Comparison of ENCODE assay signal across 1 cellular context in the genomic region with DNA sequence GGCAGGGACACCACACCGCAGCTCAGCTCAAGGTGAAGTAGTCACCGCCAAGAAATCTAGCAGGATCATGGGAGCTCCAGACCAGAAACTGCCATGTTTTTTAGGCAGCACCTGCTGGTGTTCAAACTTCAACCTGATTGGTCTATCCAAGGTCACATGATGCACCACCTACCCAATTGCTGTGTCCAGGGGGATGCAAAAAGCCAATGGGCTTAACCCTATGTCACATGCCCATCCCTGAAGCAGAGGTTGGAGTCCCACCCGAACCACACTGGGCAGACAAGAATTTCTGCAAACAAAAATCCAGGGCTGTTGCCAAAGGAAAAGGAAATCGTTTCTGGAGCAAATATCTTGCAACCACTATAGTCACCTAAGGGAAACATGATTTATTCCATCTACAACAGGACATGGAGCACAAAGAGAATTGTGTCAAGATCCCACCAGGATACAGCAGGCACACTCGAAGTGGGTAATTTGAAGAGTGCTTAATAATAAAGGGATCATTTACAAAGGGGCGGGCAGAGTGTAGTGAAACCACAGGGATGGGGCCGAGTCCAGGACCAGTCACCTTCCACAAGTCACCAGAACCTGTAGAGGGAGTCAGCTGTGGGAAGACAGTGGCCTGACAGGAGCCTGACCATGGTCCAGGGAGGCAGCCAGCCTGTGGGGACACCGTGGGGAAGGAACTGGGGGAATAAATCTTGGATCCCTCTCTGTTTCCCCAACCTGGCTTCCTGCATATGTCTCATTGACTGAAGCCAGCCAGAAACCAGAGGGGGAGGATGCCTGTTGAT.
A peak's percentile ranks its signal among the peaks of the same experiment; 100 is the strongest.
TF ChIP-seq lines count a peak whose summit lies in the region.

No MANE protein-coding gene starts in this region.

TF ChIP-seq in K562, 482 proteins besides CTCF, POLR2A, EP300 and RAD21:
- TF ChIP-seq RAD51 (IDR thresholded peaks at IDR 0.05; ENCODE audit: borderline replicate concordance, low read depth): peak; percentile 80
- TF ChIP-seq, protein P1, sequence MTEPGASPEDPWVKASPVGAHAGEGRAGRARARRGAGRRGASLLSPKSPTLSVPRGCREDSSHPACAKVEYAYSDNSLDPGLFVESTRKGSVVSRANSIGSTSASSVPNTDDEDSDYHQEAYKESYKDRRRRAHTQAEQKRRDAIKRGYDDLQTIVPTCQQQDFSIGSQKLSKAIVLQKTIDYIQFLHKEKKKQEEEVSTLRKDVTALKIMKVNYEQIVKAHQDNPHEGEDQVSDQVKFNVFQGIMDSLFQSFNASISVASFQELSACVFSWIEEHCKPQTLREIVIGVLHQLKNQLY (CRISPR knock-in tag; conservative IDR thresholded peaks at IDR 0.05): no peak
- no peak for TF ChIP-seq SMARCA4 (IDR thresholded peaks at IDR 0.05)
- peak; percentile 34; the same call in 1 of the 2 replicates for TF ChIP-seq CBFA2T2 (conservative IDR thresholded peaks at IDR 0.05)
- TF ChIP-seq, protein P2, sequence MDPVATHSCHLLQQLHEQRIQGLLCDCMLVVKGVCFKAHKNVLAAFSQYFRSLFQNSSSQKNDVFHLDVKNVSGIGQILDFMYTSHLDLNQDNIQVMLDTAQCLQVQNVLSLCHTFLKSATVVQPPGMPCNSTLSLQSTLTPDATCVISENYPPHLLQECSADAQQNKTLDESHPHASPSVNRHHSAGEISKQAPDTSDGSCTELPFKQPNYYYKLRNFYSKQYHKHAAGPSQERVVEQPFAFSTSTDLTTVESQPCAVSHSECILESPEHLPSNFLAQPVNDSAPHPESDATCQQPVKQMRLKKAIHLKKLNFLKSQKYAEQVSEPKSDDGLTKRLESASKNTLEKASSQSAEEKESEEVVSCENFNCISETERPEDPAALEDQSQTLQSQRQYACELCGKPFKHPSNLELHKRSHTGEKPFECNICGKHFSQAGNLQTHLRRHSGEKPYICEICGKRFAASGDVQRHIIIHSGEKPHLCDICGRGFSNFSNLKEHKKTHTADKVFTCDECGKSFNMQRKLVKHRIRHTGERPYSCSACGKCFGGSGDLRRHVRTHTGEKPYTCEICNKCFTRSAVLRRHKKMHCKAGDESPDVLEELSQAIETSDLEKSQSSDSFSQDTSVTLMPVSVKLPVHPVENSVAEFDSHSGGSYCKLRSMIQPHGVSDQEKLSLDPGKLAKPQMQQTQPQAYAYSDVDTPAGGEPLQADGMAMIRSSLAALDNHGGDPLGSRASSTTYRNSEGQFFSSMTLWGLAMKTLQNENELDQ (CRISPR knock-in tag; IDR thresholded peaks at IDR 0.05; ENCODE audit: borderline replicate concordance): no peak
- TF ChIP-seq, protein P3, sequence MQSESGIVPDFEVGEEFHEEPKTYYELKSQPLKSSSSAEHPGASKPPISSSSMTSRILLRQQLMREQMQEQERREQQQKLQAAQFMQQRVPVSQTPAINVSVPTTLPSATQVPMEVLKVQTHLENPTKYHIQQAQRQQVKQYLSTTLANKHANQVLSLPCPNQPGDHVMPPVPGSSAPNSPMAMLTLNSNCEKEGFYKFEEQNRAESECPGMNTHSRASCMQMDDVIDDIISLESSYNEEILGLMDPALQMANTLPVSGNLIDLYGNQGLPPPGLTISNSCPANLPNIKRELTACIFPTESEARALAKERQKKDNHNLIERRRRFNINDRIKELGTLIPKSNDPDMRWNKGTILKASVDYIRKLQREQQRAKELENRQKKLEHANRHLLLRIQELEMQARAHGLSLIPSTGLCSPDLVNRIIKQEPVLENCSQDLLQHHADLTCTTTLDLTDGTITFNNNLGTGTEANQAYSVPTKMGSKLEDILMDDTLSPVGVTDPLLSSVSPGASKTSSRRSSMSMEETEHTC (IDR thresholded peaks at IDR 0.05): no peak
- TF ChIP-seq, protein P4, sequence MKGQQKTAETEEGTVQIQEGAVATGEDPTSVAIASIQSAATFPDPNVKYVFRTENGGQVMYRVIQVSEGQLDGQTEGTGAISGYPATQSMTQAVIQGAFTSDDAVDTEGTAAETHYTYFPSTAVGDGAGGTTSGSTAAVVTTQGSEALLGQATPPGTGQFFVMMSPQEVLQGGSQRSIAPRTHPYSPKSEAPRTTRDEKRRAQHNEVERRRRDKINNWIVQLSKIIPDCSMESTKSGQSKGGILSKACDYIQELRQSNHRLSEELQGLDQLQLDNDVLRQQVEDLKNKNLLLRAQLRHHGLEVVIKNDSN (CRISPR knock-in tag; IDR thresholded peaks at IDR 0.05): peak; percentile 82
- TF ChIP-seq TOE1 (IDR thresholded peaks at IDR 0.05; ENCODE audit: borderline replicate concordance): peak; percentile 68; the same call in 1 of the 2 replicates
- TF ChIP-seq TOE1 (CRISPR knock-in tag; IDR thresholded peaks at IDR 0.05; ENCODE audit: borderline replicate concordance, low read depth): no peak
- peak; percentile 32 for TF ChIP-seq FOS (IDR thresholded peaks at IDR 0.05; ENCODE audit: extremely low read depth, insufficient read length)
- TF ChIP-seq, protein P5, sequence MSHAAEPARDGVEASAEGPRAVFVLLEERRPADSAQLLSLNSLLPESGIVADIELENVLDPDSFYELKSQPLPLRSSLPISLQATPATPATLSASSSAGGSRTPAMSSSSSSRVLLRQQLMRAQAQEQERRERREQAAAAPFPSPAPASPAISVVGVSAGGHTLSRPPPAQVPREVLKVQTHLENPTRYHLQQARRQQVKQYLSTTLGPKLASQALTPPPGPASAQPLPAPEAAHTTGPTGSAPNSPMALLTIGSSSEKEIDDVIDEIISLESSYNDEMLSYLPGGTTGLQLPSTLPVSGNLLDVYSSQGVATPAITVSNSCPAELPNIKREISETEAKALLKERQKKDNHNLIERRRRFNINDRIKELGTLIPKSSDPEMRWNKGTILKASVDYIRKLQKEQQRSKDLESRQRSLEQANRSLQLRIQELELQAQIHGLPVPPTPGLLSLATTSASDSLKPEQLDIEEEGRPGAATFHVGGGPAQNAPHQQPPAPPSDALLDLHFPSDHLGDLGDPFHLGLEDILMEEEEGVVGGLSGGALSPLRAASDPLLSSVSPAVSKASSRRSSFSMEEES (CRISPR knock-in tag; IDR thresholded peaks at IDR 0.05): peak; percentile 76
- TF ChIP-seq, protein P6, sequence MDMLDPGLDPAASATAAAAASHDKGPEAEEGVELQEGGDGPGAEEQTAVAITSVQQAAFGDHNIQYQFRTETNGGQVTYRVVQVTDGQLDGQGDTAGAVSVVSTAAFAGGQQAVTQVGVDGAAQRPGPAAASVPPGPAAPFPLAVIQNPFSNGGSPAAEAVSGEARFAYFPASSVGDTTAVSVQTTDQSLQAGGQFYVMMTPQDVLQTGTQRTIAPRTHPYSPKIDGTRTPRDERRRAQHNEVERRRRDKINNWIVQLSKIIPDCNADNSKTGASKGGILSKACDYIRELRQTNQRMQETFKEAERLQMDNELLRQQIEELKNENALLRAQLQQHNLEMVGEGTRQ (CRISPR knock-in tag; IDR thresholded peaks at IDR 0.05): peak; percentile 91
- TF ChIP-seq JUN (IDR thresholded peaks at IDR 0.05; ENCODE audit: borderline replicate concordance, low read depth, low read length): no peak
- TF ChIP-seq JUN (CRISPR knock-in tag; IDR thresholded peaks at IDR 0.05; ENCODE audit: borderline replicate concordance): no peak
- no peak for TF ChIP-seq MYBL2 (IDR thresholded peaks at IDR 0.05; ENCODE audit: low read depth)
- TF ChIP-seq MYBL2 (CRISPR knock-in tag; IDR thresholded peaks at IDR 0.05; ENCODE audit: borderline replicate concordance): no peak
